Comparison of ENCODE assay signal across 1 cellular context in the genomic region with DNA sequence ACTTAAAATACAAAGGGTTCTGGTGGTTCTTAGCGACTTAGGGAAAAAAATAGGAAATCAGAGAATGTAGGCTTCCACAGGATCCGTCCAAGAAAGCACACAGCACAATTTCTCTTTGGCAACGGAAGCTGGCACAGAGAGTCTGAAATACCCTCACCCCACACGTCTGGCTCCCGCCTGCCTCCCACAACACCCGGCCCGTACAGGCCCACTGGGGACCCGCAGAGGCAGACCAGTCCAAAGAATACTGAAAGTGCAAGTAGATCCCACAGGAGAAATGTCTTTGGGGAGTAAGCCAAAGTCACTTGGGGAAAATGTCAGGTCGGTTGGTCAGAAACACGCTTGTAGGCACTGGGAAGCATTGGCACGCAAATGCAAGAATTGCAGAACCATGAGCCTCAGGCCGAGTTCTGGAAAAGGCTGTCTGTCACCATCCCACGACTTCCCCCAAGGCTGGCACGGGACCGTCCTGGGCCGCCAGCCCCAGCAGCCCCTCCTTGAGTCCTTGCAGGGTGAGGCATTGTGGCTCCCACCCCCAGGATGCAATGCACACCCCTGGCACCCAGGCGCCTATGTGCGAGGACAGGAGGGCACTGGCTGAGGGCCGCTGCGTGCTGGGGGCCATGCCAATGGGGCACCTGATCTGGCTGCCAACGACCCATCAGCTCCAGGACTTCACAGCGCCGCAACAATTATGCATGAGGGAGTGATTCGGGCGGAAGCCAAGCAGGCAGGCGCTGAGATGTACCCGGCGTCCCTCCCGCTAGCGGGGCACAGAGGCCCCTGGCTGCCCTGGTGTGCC.
TF ChIP-seq lines count a peak whose summit lies in the region.

No MANE protein-coding gene starts in this region.

TF ChIP-seq in A549, 52 proteins besides CTCF, POLR2A, EP300 and RAD21:
- TF ChIP-seq HOXB13 (CRISPR knock-in tag; IDR thresholded peaks at IDR 0.05; ENCODE audit: low read depth) (no peak), FOSL2 (IDR thresholded peaks at IDR 0.05) (no peak), FOSL2 (CRISPR knock-in tag; IDR thresholded peaks at IDR 0.05) (no peak), CHD2 (IDR thresholded peaks at IDR 0.05; ENCODE audit: low read length, partially characterized antibody) (no peak), ZC3H11A (IDR thresholded peaks at IDR 0.05) (no peak), HOXA7 (CRISPR knock-in tag; IDR thresholded peaks at IDR 0.05) (no peak), JUN (IDR thresholded peaks at IDR 0.05) (no peak), RFX5 (IDR thresholded peaks at IDR 0.05) (no peak), HDAC2 (IDR thresholded peaks at IDR 0.05) (no peak)
- TF ChIP-seq, protein P1, sequence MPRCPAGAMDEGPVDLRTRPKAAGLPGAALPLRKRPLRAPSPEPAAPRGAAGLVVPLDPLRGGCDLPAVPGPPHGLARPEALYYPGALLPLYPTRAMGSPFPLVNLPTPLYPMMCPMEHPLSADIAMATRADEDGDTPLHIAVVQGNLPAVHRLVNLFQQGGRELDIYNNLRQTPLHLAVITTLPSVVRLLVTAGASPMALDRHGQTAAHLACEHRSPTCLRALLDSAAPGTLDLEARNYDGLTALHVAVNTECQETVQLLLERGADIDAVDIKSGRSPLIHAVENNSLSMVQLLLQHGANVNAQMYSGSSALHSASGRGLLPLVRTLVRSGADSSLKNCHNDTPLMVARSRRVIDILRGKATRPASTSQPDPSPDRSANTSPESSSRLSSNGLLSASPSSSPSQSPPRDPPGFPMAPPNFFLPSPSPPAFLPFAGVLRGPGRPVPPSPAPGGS (IDR thresholded peaks at IDR 0.05): no peak
